In genomic region chr2:159286709-159287441, GRCh38 we compare ENCODE assay signal across 8 cellular contexts. TPM values are rescaled to one million over a fixed set of nuclear protein-coding genes. Genes with fewer than 3 reads are reported as not detected.
DNase-seq lines count a peak whose midpoint lies in the region; ATAC-seq and TF ChIP-seq lines count a peak whose summit lies in the region.

No MANE protein-coding gene starts in this region.

- ATAC-seq in GM18498 (IDR thresholded peaks at IDR 0.05; ENCODE audit: unreplicated experiment) (peak; percentile 93), HG02885 (IDR thresholded peaks at IDR 0.05; ENCODE audit: poor library complexity, unreplicated experiment) (peak; percentile 90), T-helper 17 cell (peak; percentile 99)

- H3K4me1 Mint-ChIP-seq in T-helper 17 cell: peaks cover 17% of the 10 kb centered on the region

- DNase-seq in NCI-H1694 treated with DMSO at 0.1 percent for 48 hours (lab: John Stamatoyannopoulos, UW): peak; percentile 88
- peak; percentile 96 to 99 (median 98) for DNase-seq in T-helper 17 cell
- DNase-seq in right atrium auricular region (ENCODE audit: low spot score): peak; percentile 95
- peak; percentile 67 for DNase-seq in pulmonary artery endothelial cell (ENCODE audit: low read depth, low spot score)
- DNase-seq in uterus: peak; percentile 98

- TF ChIP-seq CTCF in right atrium auricular region (IDR thresholded peaks at IDR 0.05): no peak
- TF ChIP-seq CTCF in uterus (IDR thresholded peaks at IDR 0.05): no peak

- H3K4me3 ChIP-seq in right atrium auricular region (peak overlapping the region; percentile 76 to 97), uterus (peak overlapping the region; percentile 62 to 82)

- intact Hi-C loops in uterus (cut with DNase I; ENCODE audit: low total_unique reads): no loop called here

- H3K27ac ChIP-seq in angular gyrus (ENCODE audit: low read depth, low read length) (peak overlapping the region; percentile 85), right atrium auricular region (peak overlapping the region; percentile 93 to 96), uterus (peak overlapping the region; percentile 90 to 91)

- no peaks in the 10 kb centered on the region for H3K9me3 ChIP-seq in T-helper 17 cell (ENCODE audit: control insufficient read depth, low read length, poor library complexity, severe bottlenecking)
- H3K9me3 ChIP-seq in right atrium auricular region: no peaks in the 10 kb centered on the region
- H3K9me3 ChIP-seq in uterus: no peaks in the 10 kb centered on the region

- H3K27me3 ChIP-seq in right atrium auricular region (no peaks in the 10 kb centered on the region), uterus (no peaks in the 10 kb centered on the region)

- H3K4me3 Mint-ChIP-seq in T-helper 17 cell: peak overlapping the region; percentile 89

- H3K27me3 Mint-ChIP-seq in T-helper 17 cell: no peaks in the 10 kb centered on the region

- H3K36me3 ChIP-seq in right atrium auricular region (no peaks in the 10 kb centered on the region), uterus (no peaks in the 10 kb centered on the region)

- H3K27ac Mint-ChIP-seq in T-helper 17 cell: peak overlapping the region; percentile 87

- H3K4me1 ChIP-seq in right atrium auricular region: peaks cover 0 to 15% of the 10 kb centered on the region in 2 donors
- H3K4me1 ChIP-seq in uterus: no peaks in the 10 kb centered on the region

- H3K36me3 Mint-ChIP-seq in T-helper 17 cell (ENCODE audit: low read depth): no peaks in the 10 kb centered on the region

- peak; percentile 53 to 65 for TF ChIP-seq POLR2A in uterus (IDR thresholded peaks at IDR 0.05)

RNA-seq across cellular contexts. Expression of gene WDSUB1, which starts 0.4 kb away (rescaled TPM):
- total RNA-seq in T-helper 17 cell (1 to 10 TPM; 4.4 to 5.9 TPM), right atrium auricular region (1 to 10 TPM; 3.2 to 4.7 TPM), pulmonary artery endothelial cell (3.2 and 5.7 TPM in 2 replicates), uterus (10 to 100 TPM in 1 of 4 donors, 1 to 10 TPM in 3; 5.6 to 10.3 (median 8.3) TPM)

Comparison
In these comparisons a context has a peak if more than half of its experiments do, and no peak if none do; other contexts are left out.
1. Peak in every context shown above with its lines: DNase-seq, ATAC-seq, H3K4me3 ChIP-seq and H3K27ac ChIP-seq.